Comparison of ENCODE assay signal across 8 cellular contexts in the genomic region with DNA sequence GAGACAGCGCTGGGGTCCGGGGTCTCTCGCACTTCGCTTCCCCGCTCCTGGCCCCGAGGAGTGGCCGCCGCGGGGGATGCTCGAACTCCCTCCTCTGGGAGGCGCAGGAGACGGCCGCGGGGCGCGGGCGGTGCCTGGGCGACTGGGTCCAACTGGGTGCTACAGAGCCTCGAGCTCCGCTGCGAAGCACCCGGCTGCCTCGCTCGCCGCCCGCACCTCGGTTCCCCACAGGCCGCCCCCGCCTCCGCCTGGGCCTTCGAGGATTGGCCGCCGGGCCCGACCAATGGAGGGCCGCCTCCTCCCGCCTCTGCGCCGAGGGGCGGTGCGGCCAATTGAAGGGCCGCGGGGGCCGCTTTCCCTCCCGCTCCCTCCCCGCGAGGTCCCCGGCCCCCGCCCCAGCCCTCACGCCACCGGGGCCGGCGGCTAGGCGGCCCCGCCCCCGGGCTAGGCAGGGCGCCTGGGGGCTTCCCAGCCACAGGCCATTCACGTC. TPM values are rescaled to one million over a fixed set of nuclear protein-coding genes. Genes with fewer than 3 reads are reported as not detected.
DNase-seq lines count a peak whose midpoint lies in the region; ATAC-seq and TF ChIP-seq lines count a peak whose summit lies in the region.

A gene (minus strand): TSS at position 196 of the 490 bp plus-strand sequence. CDS start 216 bp downstream, outside the sequence.

- in situ Hi-C loops in endometrial microvascular endothelial cells (cut with HindIII; ENCODE audit: inconsistent ontology term, low pct_unique_long_range_greater_than_20kb, low sequenced_read_pairs): no loop called here

- peak within 1 kb of the TSS; percentile 89 for H3K4me3 ChIP-seq in AG04449 (ENCODE audit: low read depth, low read length)

- POLR2A ChIA-PET in AG04449 (lab: Yijun Ruan, JAX): interaction anchor here (1.0 to 1.4 kb wide), 14 partner anchors 9 to 115 kb away, joined by 3 to 11 read pairs (median 3); no protein-coding TSS in a partner anchor

- TF ChIP-seq CTCF in AG04449 (IDR thresholded peaks at IDR 0.05; ENCODE audit: insufficient read depth, low read length, missing control alignments): peak; percentile 2

- DNase-seq in AG04449 (ENCODE audit: low read depth, low spot score) (peak; percentile 49), NCI-H510A (lab: John Stamatoyannopoulos, UW) (peak; percentile 94), activated T-cell treated with anti-CD3 and anti-CD28 coated beads for 1 hour (ENCODE audit: low read depth) (peak; percentile 51), mesenteric fat pad (ENCODE audit: low spot score) (peak; percentile 96)
- DNase-seq in stimulated activated CD8-positive, alpha-beta memory T cell treated with anti-CD3 and anti-CD28 coated beads, Interleukin-12 subunit alpha, Interleukin-12 subunit beta, amount 100 ng/mL, for 4 hours (ENCODE audit: low read depth): peak; percentile 65

- ATAC-seq in GM19025 (IDR thresholded peaks at IDR 0.05; ENCODE audit: low read depth, unreplicated experiment) (peak; percentile 84), HG03196 (IDR thresholded peaks at IDR 0.05; ENCODE audit: unreplicated experiment) (peak; percentile 82)

- CTCF ChIA-PET in AG04449 (lab: Yijun Ruan, JAX): interaction anchor here (1.0 to 2.6 kb wide), 6 partner anchors 37 to 117 kb away, joined by 3 to 22 read pairs (median 9); no protein-coding TSS in a partner anchor

RNA-seq across cellular contexts. Expression of the gene that starts here (rescaled TPM):
- total RNA-seq in endometrial microvascular endothelial cells (ENCODE audit: inconsistent ontology term) (200 TPM), mesenteric fat pad (242 TPM)

Comparison
In these comparisons a context has a peak if more than half of its experiments do, and no peak if none do; other contexts are left out.
1. Peak in every context shown above with its lines: DNase-seq, ATAC-seq and H3K4me3 ChIP-seq.